Comparison of ENCODE assay signal across 12 cellular contexts in genomic region chr11:103844327-103845215, GRCh38.
DNase-seq lines count a peak whose midpoint lies in the region; ATAC-seq and TF ChIP-seq lines count a peak whose summit lies in the region.
"Had no signal": no experiment of that assay in that cellular context is flagged by ENCODE, and none has a peak within 500 bp of the region (broad histone marks: within the 10 kb centered on the region; RNA-seq: fewer than 3 reads in every experiment).

No MANE protein-coding gene starts in this region.

- no peak overlapping the region for H3K4me3 Mint-ChIP-seq in type B pancreatic cell
- H3K4me3 Mint-ChIP-seq in stimulated activated naive B cell treated with anti-CD40 and anti-IgM and Interleukin-4, amounts not matched to agents 10 μg/mL and 1 μg/mL and 100 μg/mL, for 72 hours = no peak overlapping the region
- H3K4me3 Mint-ChIP-seq: activated naive CD8-positive, alpha-beta T cell treated with anti-CD3 and anti-CD28 coated beads, Interleukin-2, amount 10 ng/mL, durations not matched to agents 7 days and 5 days; endodermal cell; natural killer cell had no signal

- H3K9me3 Mint-ChIP-seq in type B pancreatic cell = no peaks in the 10 kb centered on the region
- no peaks in the 10 kb centered on the region for H3K9me3 Mint-ChIP-seq in stimulated activated naive B cell treated with anti-CD40 and anti-IgM and Interleukin-4, amounts not matched to agents 10 μg/mL and 1 μg/mL and 100 μg/mL, for 72 hours
- H3K9me3 Mint-ChIP-seq: activated naive CD8-positive, alpha-beta T cell treated with anti-CD3 and anti-CD28 coated beads, Interleukin-2, amount 10 ng/mL, durations not matched to agents 7 days and 5 days; endodermal cell; natural killer cell had no signal

- H3K27me3 Mint-ChIP-seq in type B pancreatic cell = no peaks in the 10 kb centered on the region
- H3K27me3 Mint-ChIP-seq in stimulated activated naive B cell treated with anti-CD40 and anti-IgM and Interleukin-4, amounts not matched to agents 10 μg/mL and 1 μg/mL and 100 μg/mL, for 72 hours = peaks cover 0 to 5% of the 10 kb centered on the region in 2 donors
- H3K27me3 Mint-ChIP-seq: activated naive CD8-positive, alpha-beta T cell treated with anti-CD3 and anti-CD28 coated beads, Interleukin-2, amount 10 ng/mL, durations not matched to agents 7 days and 5 days had no signal

- H3K36me3 Mint-ChIP-seq in type B pancreatic cell = peaks cover 3% of the 10 kb centered on the region
- no peaks in the 10 kb centered on the region for H3K36me3 Mint-ChIP-seq in stimulated activated naive B cell treated with anti-CD40 and anti-IgM and Interleukin-4, amounts not matched to agents 10 μg/mL and 1 μg/mL and 100 μg/mL, for 72 hours
- H3K36me3 Mint-ChIP-seq: activated naive CD8-positive, alpha-beta T cell treated with anti-CD3 and anti-CD28 coated beads, Interleukin-2, amount 10 ng/mL, durations not matched to agents 7 days and 5 days; natural killer cell had no signal

- intact Hi-C loops in posterior cingulate gyrus (cut with DNase I) = no loop called here

- ATAC-seq in GM19372 (IDR thresholded peaks at IDR 0.05; ENCODE audit: low read depth, unreplicated experiment) (peak; percentile 95), HG02759 (IDR thresholded peaks at IDR 0.05; ENCODE audit: unreplicated experiment) (peak; percentile 99), HG03469 (IDR thresholded peaks at IDR 0.05; ENCODE audit: unreplicated experiment) (peak; percentile 95)
- ATAC-seq in stimulated activated naive B cell treated with anti-CD40 and anti-IgM and Interleukin-4, amounts not matched to agents 10 μg/mL and 1 μg/mL and 100 μg/mL, for 72 hours (replicated peaks) = no peak
- ATAC-seq: natural killer cell had no signal

- H3K4me1 Mint-ChIP-seq in type B pancreatic cell (ENCODE audit: unreplicated experiment) = peaks cover 10% of the 10 kb centered on the region
- H3K4me1 Mint-ChIP-seq in stimulated activated naive B cell treated with anti-CD40 and anti-IgM and Interleukin-4, amounts not matched to agents 10 μg/mL and 1 μg/mL and 100 μg/mL, for 72 hours = peaks cover 0 to 2% of the 10 kb centered on the region in 2 donors
- H3K4me1 Mint-ChIP-seq: activated naive CD8-positive, alpha-beta T cell treated with anti-CD3 and anti-CD28 coated beads, Interleukin-2, amount 10 ng/mL, durations not matched to agents 7 days and 5 days had no signal

- TF ChIP-seq CTCF in type B pancreatic cell (conservative IDR thresholded peaks at IDR 0.05) = no peak

- DNase-seq in type B pancreatic cell (ENCODE audit: extremely low spot score, unreplicated experiment) (no peak), posterior cingulate gyrus (no peak), Kasumi-1 (lab: John Stamatoyannopoulos, UW) (no peak)
- DNase-seq in stimulated activated naive B cell treated with anti-CD40 and anti-IgM and Interleukin-4, amounts not matched to agents 10 μg/mL and 1 μg/mL and 100 μg/mL, for 72 hours = no peak
- DNase-seq: activated CD4-positive, alpha-beta T cell treated with anti-CD3 and anti-CD28 coated beads for 4 hours; activated naive CD8-positive, alpha-beta T cell treated with anti-CD3 and anti-CD28 coated beads, Interleukin-2, amount 10 ng/mL, durations not matched to agents 7 days and 5 days; DMS79; endodermal cell; natural killer cell had no signal

- H3K27ac Mint-ChIP-seq in type B pancreatic cell = peak overlapping the region; percentile 4
- H3K27ac Mint-ChIP-seq in stimulated activated naive B cell treated with anti-CD40 and anti-IgM and Interleukin-4, amounts not matched to agents 10 μg/mL and 1 μg/mL and 100 μg/mL, for 72 hours = no peak overlapping the region
- H3K27ac Mint-ChIP-seq: activated naive CD8-positive, alpha-beta T cell treated with anti-CD3 and anti-CD28 coated beads, Interleukin-2, amount 10 ng/mL, durations not matched to agents 7 days and 5 days; endodermal cell; natural killer cell had no signal

Comparison
In these comparisons a context has a peak if more than half of its experiments do, and no peak if none do; other contexts are left out.
1. ATAC-seq: peak in GM19372 (single experiment), HG02759 (single experiment) and HG03469 (single experiment); none in stimulated activated naive B cell treated with anti-CD40 and anti-IgM and Interleukin-4, amounts not matched to agents 10 μg/mL and 1 μg/mL and 100 μg/mL, for 72 hours (0 of 2).